In genomic region chr5:122915717-122916399, GRCh38 we compare ENCODE assay signal across 11 cellular contexts.
A peak's percentile ranks its signal among the peaks of the same experiment; 100 is the strongest.
DNase-seq lines count a peak whose midpoint lies in the region; ATAC-seq and TF ChIP-seq lines count a peak whose summit lies in the region.
"Had no signal": no experiment of that assay in that cellular context is flagged by ENCODE, and none has a peak within 500 bp of the region (broad histone marks: within the 10 kb centered on the region; RNA-seq: fewer than 3 reads in every experiment).

No MANE protein-coding gene starts in this region.

- no peak for TF ChIP-seq POLR2A in GM18505 (IDR thresholded peaks at IDR 0.05; ENCODE audit: borderline replicate concordance, extremely low read depth, insufficient read depth, insufficient read length)

- no peak overlapping the region for H3K27ac ChIP-seq in mesendoderm (ENCODE audit: low read depth, low read length)
- H3K27ac ChIP-seq: heart left ventricle had no signal

- H3K27me3 ChIP-seq in mesendoderm (ENCODE audit: insufficient read depth, low read length, poor library complexity) = no peaks in the 10 kb centered on the region
- H3K27me3 ChIP-seq: heart left ventricle had no signal

- H4K8ac ChIP-seq in mesendoderm (ENCODE audit: low read depth, low read length) = no peak overlapping the region

- DNase-seq in mesendoderm (no peak), SHP77 treated with DMSO at 0.1 percent for 48 hours (lab: John Stamatoyannopoulos, UW) (no peak), DMS153 (lab: John Stamatoyannopoulos, UW) (no peak), DMS 273 treated with DMSO at 0.1 percent for 48 hours (lab: John Stamatoyannopoulos, UW) (no peak), NCI-H446 (lab: John Stamatoyannopoulos, UW) (no peak)
- DNase-seq: EL, heart left ventricle, T-cell had no signal

- H3K4me2 ChIP-seq in mesendoderm (ENCODE audit: low read length) = no peak overlapping the region

- H2BK120ac ChIP-seq in mesendoderm (ENCODE audit: low read depth, low read length) = no peak overlapping the region

- no CpG with 5 or more reads among the region's 4 CpGs for WGBS in mesendoderm (ENCODE audit: extremely low coverage, insufficient coverage, low lambda C conversion rate)

- no peaks in the 10 kb centered on the region for H3K36me3 ChIP-seq in mesendoderm (ENCODE audit: control insufficient read depth, insufficient read depth, low read length)
- H3K36me3 ChIP-seq: heart left ventricle had no signal

- H2BK5ac ChIP-seq in mesendoderm (ENCODE audit: low read length) = no peak overlapping the region

- no peak overlapping the region for H3K4me3 ChIP-seq in mesendoderm (ENCODE audit: low read length)
- H3K4me3 ChIP-seq: heart left ventricle had no signal

- H3K56ac ChIP-seq in mesendoderm (ENCODE audit: low read length) = peak overlapping the region; percentile 10

- no peaks in the 10 kb centered on the region for H3K79me2 ChIP-seq in mesendoderm (ENCODE audit: control insufficient read depth, insufficient read depth, low read length)

- no peak overlapping the region for H3K4ac ChIP-seq in mesendoderm (ENCODE audit: low read depth, low read length)

- H3K18ac ChIP-seq in mesendoderm (ENCODE audit: low read length) = no peak overlapping the region

- no peak overlapping the region for H3K23ac ChIP-seq in mesendoderm (ENCODE audit: low read length)

- no peaks in the 10 kb centered on the region for H3K79me1 ChIP-seq in mesendoderm (ENCODE audit: low read length)

- no peak overlapping the region for H2AK5ac ChIP-seq in mesendoderm (ENCODE audit: low read length)

- ATAC-seq in GM18505 (IDR thresholded peaks at IDR 0.05; ENCODE audit: unreplicated experiment) (peak; percentile 98), GM21447 (IDR thresholded peaks at IDR 0.05; ENCODE audit: unreplicated experiment) (peak; percentile 98), HG03280 (IDR thresholded peaks at IDR 0.05; ENCODE audit: unreplicated experiment) (peak; percentile 88)
- ATAC-seq: heart left ventricle, T-cell had no signal

- H4K5ac ChIP-seq in mesendoderm (ENCODE audit: low read length) = no peak overlapping the region

- no peak overlapping the region for H3K9ac ChIP-seq in mesendoderm (ENCODE audit: low read length)

- H2BK15ac ChIP-seq in mesendoderm (replicated peaks; ENCODE audit: low read depth) = no peak overlapping the region

- H3K4me1 ChIP-seq in mesendoderm (ENCODE audit: control insufficient read depth, low read depth, low read length) = no peaks in the 10 kb centered on the region
